21 cellular contexts compared by ENCODE assay signal in the genomic region with DNA sequence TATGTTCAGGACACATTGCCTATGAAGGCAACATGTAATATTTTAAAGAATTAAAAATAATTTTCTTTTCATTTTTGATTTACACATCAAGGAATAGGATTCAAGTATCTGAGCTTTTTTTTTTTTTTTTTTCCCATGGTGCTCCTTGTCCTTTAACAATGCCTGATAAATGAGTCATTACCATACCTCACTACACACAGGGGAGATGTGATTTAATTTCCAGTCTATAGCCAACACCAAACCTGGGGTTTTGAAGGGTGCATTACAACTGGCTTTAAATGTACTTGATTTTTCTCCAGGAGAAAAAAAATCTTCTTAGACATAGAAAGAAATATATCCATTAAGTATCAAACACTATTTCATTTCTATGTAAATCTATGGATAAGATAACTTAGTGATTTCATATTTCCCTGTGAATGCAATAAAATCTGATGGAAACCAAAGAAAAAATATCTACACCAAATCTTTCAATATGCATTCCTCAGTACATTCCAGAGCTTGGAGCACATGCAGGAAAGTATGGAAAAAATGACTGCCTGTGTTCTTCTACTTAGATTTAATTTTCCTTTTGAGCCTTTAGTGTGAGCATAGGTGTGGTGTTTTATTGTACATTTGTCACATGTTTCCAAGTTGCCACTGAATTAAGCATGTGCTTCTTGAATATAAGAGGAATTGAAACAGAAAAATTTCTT.
A peak's percentile ranks its signal among the peaks of the same experiment; 100 is the strongest.
DNase-seq lines count a peak whose midpoint lies in the region; ATAC-seq and TF ChIP-seq lines count a peak whose summit lies in the region.
"Had no signal": no experiment of that assay in that cellular context is flagged by ENCODE, and none has a peak within 500 bp of the region (broad histone marks: within the 10 kb centered on the region; RNA-seq: fewer than 3 reads in every experiment).

No MANE protein-coding gene starts in this region.

- H3K27ac Mint-ChIP-seq in HFFc6 = peak overlapping the region; percentile 18; the same call in 1 of the 2 replicates
- H3K27ac Mint-ChIP-seq: activated naive CD4-positive, alpha-beta T cell treated with anti-CD3 and anti-CD28 coated beads, Interleukin-2, amount 50 U/mL, for 72 hours; T-helper 1 cell treated with Interleukin-12 subunit alpha and Interleukin-12 subunit beta and Interleukin-4 antibody, amounts not matched to agents 30 μg/mL and 1 μg/mL, for 36 hours had no signal

- TF ChIP-seq CTCF in AG04449 (IDR thresholded peaks at IDR 0.05; ENCODE audit: insufficient read depth, low read length, missing control alignments) (no peak), HFFc6 (IDR thresholded peaks at IDR 0.05) (no peak), kidney epithelial cell (IDR thresholded peaks at IDR 0.05; ENCODE audit: insufficient read depth, low read length, poor library complexity, severe bottlenecking) (no peak)

- H3K36me3 Mint-ChIP-seq in HFFc6 (ENCODE audit: low read depth) = no peaks in the 10 kb centered on the region
- H3K36me3 Mint-ChIP-seq: activated naive CD4-positive, alpha-beta T cell treated with anti-CD3 and anti-CD28 coated beads, Interleukin-2, amount 50 U/mL, for 72 hours had no signal

- H3K27me3 Mint-ChIP-seq in HFFc6 (ENCODE audit: insufficient read depth) = no peaks in the 10 kb centered on the region

- no peaks in the 10 kb centered on the region for H3K27me3 ChIP-seq in kidney epithelial cell (ENCODE audit: control insufficient read depth, insufficient read depth, low read length)
- H3K27me3 ChIP-seq: colonic mucosa, esophagus squamous epithelium, MG63, pancreas, Peyer's patch had no signal

- POLR2A ChIA-PET in AG04449 (lab: Yijun Ruan, JAX) = interaction anchor here (0.5 to 0.6 kb wide), 2 partner anchors 113 to 212 kb away, joined by 3 to 4 read pairs; no protein-coding TSS in a partner anchor

- DNase-seq in AG04449 (ENCODE audit: low read depth, low spot score) (peak; percentile 10), HFFc6 (peak; percentile 32), astrocyte of the hippocampus (ENCODE audit: low read depth, low spot score) (peak; percentile 62), kidney epithelial cell (ENCODE audit: low read depth) (peak; percentile 49), HUDEP-2 (lab: John Stamatoyannopoulos, UW; ENCODE audit: unreplicated experiment in 76 of 76) (no peak), GM19240 (ENCODE audit: insufficient read length, low spot score) (no peak), T-helper 1 cell (no peak)
- DNase-seq: activated T-cell treated with anti-CD3 and anti-CD28 coated beads for 4 hours, AML-193, colonic mucosa, DMS53, esophagus squamous epithelium, MG63, NCI-H187, NCI-H526, pancreas, Peyer's patch had no signal

- H3K4me3 Mint-ChIP-seq in HFFc6 = no peak overlapping the region; the same call in 1 of the 2 replicates
- H3K4me3 Mint-ChIP-seq: T-helper 1 cell treated with Interleukin-12 subunit alpha and Interleukin-12 subunit beta and Interleukin-4 antibody, amounts not matched to agents 30 μg/mL and 1 μg/mL, for 36 hours had no signal

- ATAC-seq in HG03159 (IDR thresholded peaks at IDR 0.05; ENCODE audit: unreplicated experiment) = no peak
- ATAC-seq: activated naive CD4-positive, alpha-beta T cell treated with anti-CD3 and anti-CD28 coated beads, Interleukin-2, amount 50 U/mL, for 72 hours; pancreas had no signal

- H3K4me1 Mint-ChIP-seq in HFFc6 (ENCODE audit: low read depth) = peaks cover 17% of the 10 kb centered on the region

- CTCF ChIA-PET in AG04449 (lab: Yijun Ruan, JAX) = no interaction called here

- H3K4me3 ChIP-seq in AG04449 (ENCODE audit: low read depth, low read length) = no peak overlapping the region
- H3K4me3 ChIP-seq in kidney epithelial cell (ENCODE audit: low read depth, low read length) = no peak overlapping the region
- H3K4me3 ChIP-seq: colonic mucosa, esophagus squamous epithelium, HAP-1, MG63, pancreas, Peyer's patch had no signal

- no peaks in the 10 kb centered on the region for H3K9me3 Mint-ChIP-seq in HFFc6
- H3K9me3 Mint-ChIP-seq: T-helper 1 cell treated with Interleukin-12 subunit alpha and Interleukin-12 subunit beta and Interleukin-4 antibody, amounts not matched to agents 30 μg/mL and 1 μg/mL, for 36 hours had no signal

- H3K36me3 ChIP-seq in kidney epithelial cell (ENCODE audit: control insufficient read depth, insufficient read depth, low read length) = no peaks in the 10 kb centered on the region
- H3K36me3 ChIP-seq: colonic mucosa, esophagus squamous epithelium, HAP-1, MG63, pancreas, Peyer's patch had no signal

Comparison
In these comparisons a context has a peak if more than half of its experiments do, and no peak if none do; other contexts are left out.
1. DNase-seq: peak in AG04449 (single experiment), HFFc6 (single experiment), astrocyte of the hippocampus (single experiment) and kidney epithelial cell (single experiment); none in HUDEP-2 (0 of 76), GM19240 (single experiment) and T-helper 1 cell (0 of 5).